15 cellular contexts compared by ENCODE assay signal in genomic region chr1:234503193-234504050, GRCh38. TPM values are rescaled to one million over a fixed set of nuclear protein-coding genes. Genes with fewer than 3 reads are reported as not detected.
A peak's percentile ranks its signal among the peaks of the same experiment; 100 is the strongest.
DNase-seq lines count a peak whose midpoint lies in the region; ATAC-seq and TF ChIP-seq lines count a peak whose summit lies in the region.
"Had no signal": no experiment of that assay in that cellular context is flagged by ENCODE, and none has a peak within 500 bp of the region (broad histone marks: within the 10 kb centered on the region; RNA-seq: fewer than 3 reads in every experiment).

No MANE protein-coding gene starts in this region.

- intact Hi-C loops in left ventricle myocardium inferior (cut with micrococcal nuclease) (no loop called here), Right ventricle myocardium superior (cut with DNase I) (no loop called here), transverse colon (cut with DNase I; ENCODE audit: low total_unique reads) (loop anchor here (5.0 to 10.0 kb wide), 2 partner anchors 109 to 1559 kb away; partner anchors contain the start of gene IRF2BP2)

- H3K36me3 ChIP-seq in left ventricle myocardium inferior (no peaks in the 10 kb centered on the region), rectal smooth muscle tissue (ENCODE audit: control insufficient read depth, insufficient read depth, low read length) (no peaks in the 10 kb centered on the region), transverse colon (no peaks in the 10 kb centered on the region)
- H3K36me3 ChIP-seq: brain microvascular endothelial cell had no signal

- no peak for TF ChIP-seq POLR2A in transverse colon (IDR thresholded peaks at IDR 0.05)

- no peak for TF ChIP-seq CTCF in left ventricle myocardium inferior (IDR thresholded peaks at IDR 0.05; ENCODE audit: borderline replicate concordance)
- no peak for TF ChIP-seq CTCF in coronary artery (IDR thresholded peaks at IDR 0.05)
- TF ChIP-seq CTCF in transverse colon (IDR thresholded peaks at IDR 0.05) = no peak

- no peaks in the 10 kb centered on the region for H3K27me3 ChIP-seq in left ventricle myocardium inferior (ENCODE audit: low read depth)
- H3K27me3 ChIP-seq in rectal smooth muscle tissue (ENCODE audit: control insufficient read depth, insufficient read depth, low read length) = no peaks in the 10 kb centered on the region
- H3K27me3 ChIP-seq in transverse colon = no peaks in the 10 kb centered on the region
- H3K27me3 ChIP-seq: brain microvascular endothelial cell had no signal

- H3K27ac ChIP-seq in left ventricle myocardium inferior (replicated peaks) = peak overlapping the region; percentile 53
- H3K27ac ChIP-seq in coronary artery = peak overlapping the region; percentile 69 to 79
- peak overlapping the region; percentile 67 for H3K27ac ChIP-seq in rectal smooth muscle tissue (ENCODE audit: low read depth, low read length)
- H3K27ac ChIP-seq in transverse colon = peak overlapping the region; percentile 20 to 58 (median 40)
- H3K27ac ChIP-seq: brain microvascular endothelial cell had no signal

- H3K4me1 ChIP-seq in left ventricle myocardium inferior = peaks cover 32% of the 10 kb centered on the region
- H3K4me1 ChIP-seq in rectal smooth muscle tissue (ENCODE audit: control insufficient read depth, insufficient read depth, low read length) = peaks cover 30% of the 10 kb centered on the region
- H3K4me1 ChIP-seq in transverse colon = peaks cover 8 to 25% (median 13%) of the 10 kb centered on the region in 4 donors

- WGBS in transverse colon (ENCODE audit: low coverage in 1 of 2), 2 donors = 70 to 73% methylated on average over 4 of the region's 4 CpGs

- ATAC-seq in Right ventricle myocardium superior (ENCODE audit: poor library complexity) = no peak
- no peak for ATAC-seq in GM21367 (IDR thresholded peaks at IDR 0.05; ENCODE audit: unreplicated experiment)

- in situ Hi-C loops in transverse colon (cut with MboI; ENCODE audit: low pct_ligation_motif_present in 1 of 4, low pct_unique_long_range_greater_than_20kb in 1 of 4, low sequenced_read_pairs in 3 of 4) = loop anchor here (5.0 to 10.0 kb wide), 4 partner anchors 91 to 579 kb away; no protein-coding TSS in a partner anchor

- H3K4me3 ChIP-seq in left ventricle myocardium inferior (no peak overlapping the region), coronary artery (no peak overlapping the region), rectal smooth muscle tissue (ENCODE audit: low read length) (no peak overlapping the region), transverse colon (no peak overlapping the region)

- no peak overlapping the region for H3K9ac ChIP-seq in rectal smooth muscle tissue (ENCODE audit: low read length)

- H3K9me3 ChIP-seq in left ventricle myocardium inferior (replicated peaks) = no peaks in the 10 kb centered on the region
- no peaks in the 10 kb centered on the region for H3K9me3 ChIP-seq in transverse colon

- no peak for TF ChIP-seq EP300 in transverse colon (IDR thresholded peaks at IDR 0.05; ENCODE audit: low read depth)

- DNase-seq in left ventricle myocardium inferior = no peak
- no peak for DNase-seq in Right ventricle myocardium superior
- DNase-seq in coronary artery (ENCODE audit: low spot score) = no peak
- no peak for DNase-seq in transverse colon
- no peak for DNase-seq in COLO668 (lab: John Stamatoyannopoulos, UW; ENCODE audit: unreplicated experiment)
- no peak for DNase-seq in GM19240 (ENCODE audit: insufficient read length, low spot score)
- DNase-seq: brain microvascular endothelial cell; dermis blood vessel endothelial cell; H9; KG1; NCI-H1930; occipital lobe; stimulated activated CD4-positive, alpha-beta T cell treated with anti-CD3 and anti-CD28 coated beads, Interleukin-4, amount 100 ng/mL, for 4 hours had no signal

RNA-seq across cellular contexts. Expression of gene TARBP1, which starts 24.4 kb away (rescaled TPM):
- total RNA-seq in left ventricle myocardium inferior (11.4 TPM), Right ventricle myocardium superior (9.2 TPM), transverse colon (10 to 100 TPM; 19.9 to 44.4 (median 27.6) TPM)
